In genomic region chr16:9138731-9139501, GRCh38 we compare ENCODE assay signal across 8 cellular contexts. TPM values are rescaled to one million over a fixed set of nuclear protein-coding genes. Genes with fewer than 3 reads are reported as not detected.
DNase-seq lines count a peak whose midpoint lies in the region; ATAC-seq and TF ChIP-seq lines count a peak whose summit lies in the region.

No MANE protein-coding gene starts in this region.

- H4K20me1 ChIP-seq in BLaER1: no peaks in the 10 kb centered on the region
- H4K20me1 ChIP-seq in GM23338 (replicated peaks; ENCODE audit: insufficient read depth): no peaks in the 10 kb centered on the region; the same call in 1 of the 2 replicates

- ATAC-seq in GM23338: peak; percentile 91
- peak; percentile 85 for ATAC-seq in left lobe of liver

- peaks cover 19% of the 10 kb centered on the region for H3K4me1 Mint-ChIP-seq in GM23338

- peaks cover 3% of the 10 kb centered on the region; the same call in 2 of the 3 replicates for H3K9me3 Mint-ChIP-seq in GM23338

- H3F3A ChIP-seq in GM23338 (replicated peaks; ENCODE audit: low read depth): 0 out of 2 replicates have a peak, but pooled peaks cover 3% of the 10 kb centered on the region

- H3K4me1 ChIP-seq in BLaER1: peaks cover 59% of the 10 kb centered on the region
- 0 out of 2 replicates have a peak, but pooled peaks cover 7% of the 10 kb centered on the region for H3K4me1 ChIP-seq in GM23338 (ENCODE audit: insufficient read depth)

- H3K36me3 ChIP-seq in BLaER1 (no peaks in the 10 kb centered on the region), GM23338 (ENCODE audit: insufficient read depth) (no peaks in the 10 kb centered on the region)

- H3K9ac ChIP-seq in BLaER1: no peak overlapping the region

- H3K4me2 ChIP-seq in BLaER1 (peak overlapping the region; percentile 64), GM23338 (peak overlapping the region; percentile 74)

- TF ChIP-seq CTCF in GM23338 (conservative IDR thresholded peaks at IDR 0.05; ENCODE audit: low read depth in 2 of 2): peak; percentile 96

- H3K27ac ChIP-seq in BLaER1: no peak overlapping the region
- H3K27ac ChIP-seq in GM23338 (ENCODE audit: low read depth): no peak overlapping the region

- no peak overlapping the region for H3K4me3 ChIP-seq in BLaER1
- H3K4me3 ChIP-seq in GM23338: peak overlapping the region; percentile 34; the same call in 1 of the 2 replicates

- H3K27me3 ChIP-seq in BLaER1 (no peaks in the 10 kb centered on the region), GM23338 (ENCODE audit: insufficient read depth) (no peaks in the 10 kb centered on the region)

- H3K79me2 ChIP-seq in GM23338 (replicated peaks; ENCODE audit: insufficient read depth): no peaks in the 10 kb centered on the region

- no peaks in the 10 kb centered on the region for H3K9me3 ChIP-seq in BLaER1

- no peak overlapping the region for H2AFZ ChIP-seq in GM23338

- peaks cover 23% of the 10 kb centered on the region for H3K27me3 Mint-ChIP-seq in GM23338 (ENCODE audit: insufficient read depth, low read depth, poor library complexity)

- H3K9me2 ChIP-seq in GM23338 (ENCODE audit: insufficient read depth): no peaks in the 10 kb centered on the region

- DNase-seq in GM23338 (ENCODE audit: low spot score) (peak; percentile 91), NCI-H2196 (lab: John Stamatoyannopoulos, UW; ENCODE audit: unreplicated experiment) (peak; percentile 44), left lobe of liver (ENCODE audit: low spot score) (peak; percentile 59), GOT3 (lab: John Stamatoyannopoulos, UW) (no peak)
- DNase-seq in activated CD4-positive, alpha-beta T cell treated with anti-CD3 and anti-CD28 coated beads for 1 hour: peak; percentile 51
- DNase-seq in central memory CD4-positive, alpha-beta T cell: peak; percentile 42
- peak; percentile 58 to 64 for DNase-seq in stimulated activated CD4-positive, alpha-beta T cell treated with anti-CD3 and anti-CD28 coated beads, Interleukin-4, amount 100 ng/mL, for 4 hours

- 0 out of 2 replicates have a peak overlapping the region, but pooled peaks have one; percentile 36 for H3K27ac Mint-ChIP-seq in GM23338

- H3K36me3 Mint-ChIP-seq in GM23338 (ENCODE audit: low read depth): peaks cover 14% of the 10 kb centered on the region

- H3K4me3 Mint-ChIP-seq in GM23338: peak overlapping the region; percentile 32; the same call in 2 of the 3 replicates

TF ChIP-seq in GM23338, 12 proteins besides CTCF, POLR2A, EP300 and RAD21:
- TF ChIP-seq, protein P1, sequence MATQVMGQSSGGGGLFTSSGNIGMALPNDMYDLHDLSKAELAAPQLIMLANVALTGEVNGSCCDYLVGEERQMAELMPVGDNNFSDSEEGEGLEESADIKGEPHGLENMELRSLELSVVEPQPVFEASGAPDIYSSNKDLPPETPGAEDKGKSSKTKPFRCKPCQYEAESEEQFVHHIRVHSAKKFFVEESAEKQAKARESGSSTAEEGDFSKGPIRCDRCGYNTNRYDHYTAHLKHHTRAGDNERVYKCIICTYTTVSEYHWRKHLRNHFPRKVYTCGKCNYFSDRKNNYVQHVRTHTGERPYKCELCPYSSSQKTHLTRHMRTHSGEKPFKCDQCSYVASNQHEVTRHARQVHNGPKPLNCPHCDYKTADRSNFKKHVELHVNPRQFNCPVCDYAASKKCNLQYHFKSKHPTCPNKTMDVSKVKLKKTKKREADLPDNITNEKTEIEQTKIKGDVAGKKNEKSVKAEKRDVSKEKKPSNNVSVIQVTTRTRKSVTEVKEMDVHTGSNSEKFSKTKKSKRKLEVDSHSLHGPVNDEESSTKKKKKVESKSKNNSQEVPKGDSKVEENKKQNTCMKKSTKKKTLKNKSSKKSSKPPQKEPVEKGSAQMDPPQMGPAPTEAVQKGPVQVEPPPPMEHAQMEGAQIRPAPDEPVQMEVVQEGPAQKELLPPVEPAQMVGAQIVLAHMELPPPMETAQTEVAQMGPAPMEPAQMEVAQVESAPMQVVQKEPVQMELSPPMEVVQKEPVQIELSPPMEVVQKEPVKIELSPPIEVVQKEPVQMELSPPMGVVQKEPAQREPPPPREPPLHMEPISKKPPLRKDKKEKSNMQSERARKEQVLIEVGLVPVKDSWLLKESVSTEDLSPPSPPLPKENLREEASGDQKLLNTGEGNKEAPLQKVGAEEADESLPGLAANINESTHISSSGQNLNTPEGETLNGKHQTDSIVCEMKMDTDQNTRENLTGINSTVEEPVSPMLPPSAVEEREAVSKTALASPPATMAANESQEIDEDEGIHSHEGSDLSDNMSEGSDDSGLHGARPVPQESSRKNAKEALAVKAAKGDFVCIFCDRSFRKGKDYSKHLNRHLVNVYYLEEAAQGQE (IDR thresholded peaks at IDR 0.05; ENCODE audit: unreplicated experiment): no peak
- TF ChIP-seq ETS1 (IDR thresholded peaks at IDR 0.05) (no peak), JUNB (IDR thresholded peaks at IDR 0.05; ENCODE audit: unreplicated experiment) (no peak), NANOG (IDR thresholded peaks at IDR 0.05; ENCODE audit: borderline replicate concordance) (no peak), ZNF331 (CRISPR knock-in tag; IDR thresholded peaks at IDR 0.05; ENCODE audit: low read depth) (no peak), CREB1 (CRISPR knock-in tag; IDR thresholded peaks at IDR 0.05; ENCODE audit: low read depth) (no peak), POLR2AphosphoS5 (IDR thresholded peaks at IDR 0.05; ENCODE audit: low read depth) (no peak)

RNA-seq across cellular contexts. Expression of gene HAPSTR1, which starts 47.5 kb away (rescaled TPM):
- 66.0 and 66.3 TPM in 2 replicates for total RNA-seq in GM23338 (2014; rRNA removed; shearing (Covaris generic))
- polyA plus RNA-seq in GM23338 (2016; fragmentation: Nextera tagmentation; extraction: Ambion mirVana): 8.1 and 9.5 TPM in 2 replicates
- total RNA-seq in left lobe of liver: 30.3 TPM
